22 cellular contexts compared by ENCODE assay signal in genomic region chr2:1681323-1682310, GRCh38.
A peak's percentile ranks its signal among the peaks of the same experiment; 100 is the strongest.
DNase-seq lines count a peak whose midpoint lies in the region; ATAC-seq and TF ChIP-seq lines count a peak whose summit lies in the region.
"Had no signal": no experiment of that assay in that cellular context is flagged by ENCODE, and none has a peak within 500 bp of the region (broad histone marks: within the 10 kb centered on the region; RNA-seq: fewer than 3 reads in every experiment).

No MANE protein-coding gene starts in this region.

- H3K4me3 ChIP-seq in right atrium auricular region (no peak overlapping the region), breast epithelium (no peak overlapping the region)
- H3K4me3 ChIP-seq: pancreas, right lobe of liver had no signal

- H3K36me3 Mint-ChIP-seq in osteocyte (ENCODE audit: unreplicated experiment), result peaks cover 25% of the 10 kb centered on the region
- H3K36me3 Mint-ChIP-seq: naive thymus-derived CD4-positive, alpha-beta T cell had no signal

- no peak for TF ChIP-seq CTCF in right atrium auricular region (IDR thresholded peaks at IDR 0.05)
- no peak for TF ChIP-seq CTCF in osteocyte (IDR thresholded peaks at IDR 0.05)
- no peak for TF ChIP-seq CTCF in breast epithelium (IDR thresholded peaks at IDR 0.05)

- H3K4me1 ChIP-seq in right atrium auricular region (peaks cover 0 to 4% of the 10 kb centered on the region in 2 donors), breast epithelium (no peaks in the 10 kb centered on the region)
- H3K4me1 ChIP-seq: pancreas, right lobe of liver had no signal

- no peaks in the 10 kb centered on the region for H3K4me1 Mint-ChIP-seq in stimulated activated naive CD8-positive, alpha-beta T cell treated with anti-CD3 and anti-CD28 coated beads, Interleukin-15, amount 100 ng/mL, for 72 hours
- peaks cover 17% of the 10 kb centered on the region for H3K4me1 Mint-ChIP-seq in osteocyte (ENCODE audit: unreplicated experiment)
- H3K4me1 Mint-ChIP-seq: B cell; naive thymus-derived CD4-positive, alpha-beta T cell had no signal

- ATAC-seq in stimulated activated naive CD8-positive, alpha-beta T cell treated with anti-CD3 and anti-CD28 coated beads, Interleukin-15, amount 100 ng/mL, for 72 hours, result peak; percentile 18
- no peak for ATAC-seq in stimulated activated naive CD8-positive, alpha-beta T cell treated with anti-CD3 and anti-CD28 coated beads, Interleukin-15, Interleukin-2, amounts not matched to agents 100 U/mL and 50 U/mL, for 24 hours
- ATAC-seq in HG03442 (IDR thresholded peaks at IDR 0.05; ENCODE audit: unreplicated experiment) (no peak), left colon (no peak), GM21390 (IDR thresholded peaks at IDR 0.05; ENCODE audit: unreplicated experiment) (no peak)
- ATAC-seq: activated T-cell treated with anti-CD3 and anti-CD28 coated beads, Interleukin-2, amount 50 U/mL, for 72 hours; naive thymus-derived CD4-positive, alpha-beta T cell; pancreas; SK-N-SH treated with all-trans-retinoic acid at 6 μM for 48 hours had no signal

- intact Hi-C loops in breast epithelium (cut with DNase I; ENCODE audit: low total_unique reads), result no loop called here
- intact Hi-C loops in left colon (cut with DNase I, micrococcal nuclease), result no loop called here

- DNase-seq in stimulated activated naive CD8-positive, alpha-beta T cell treated with anti-CD3 and anti-CD28 coated beads, Interleukin-15, amount 100 ng/mL, for 72 hours, result no peak
- no peak for DNase-seq in stimulated activated naive CD8-positive, alpha-beta T cell treated with anti-CD3 and anti-CD28 coated beads, Interleukin-15, Interleukin-2, amounts not matched to agents 100 U/mL and 50 U/mL, for 24 hours
- DNase-seq in right atrium auricular region (ENCODE audit: low spot score), result peak; percentile 53
- DNase-seq in osteocyte (ENCODE audit: extremely low spot score, unreplicated experiment), result peak; percentile 79
- no peak for DNase-seq in breast epithelium (ENCODE audit: low spot score in 2 of 2)
- DNase-seq in left colon, result no peak
- DNase-seq: activated naive CD4-positive, alpha-beta T cell treated with Interleukin-2 at 50 U/mL for 16 hours; activated T-cell treated with anti-CD3 and anti-CD28 coated beads, Interleukin-2, amount 50 U/mL, for 72 hours; amygdala; COR-L47; GDM1; naive thymus-derived CD4-positive, alpha-beta T cell; NCI-H1436 treated with DMSO at 0.1 percent for 48 hours; NCI-H526 treated with DMSO at 0.1 percent for 48 hours; pancreas; right lobe of liver; T-helper 2 cell had no signal

- H3K9me3 Mint-ChIP-seq in stimulated activated naive CD8-positive, alpha-beta T cell treated with anti-CD3 and anti-CD28 coated beads, Interleukin-15, amount 100 ng/mL, for 72 hours, result no peaks in the 10 kb centered on the region
- no peaks in the 10 kb centered on the region for H3K9me3 Mint-ChIP-seq in osteocyte (ENCODE audit: unreplicated experiment)
- H3K9me3 Mint-ChIP-seq: activated T-cell treated with anti-CD3 and anti-CD28 coated beads, Interleukin-2, amount 50 U/mL, for 72 hours; naive thymus-derived CD4-positive, alpha-beta T cell had no signal

- H3K27me3 Mint-ChIP-seq in stimulated activated naive CD8-positive, alpha-beta T cell treated with anti-CD3 and anti-CD28 coated beads, Interleukin-15, amount 100 ng/mL, for 72 hours, result no peaks in the 10 kb centered on the region
- H3K27me3 Mint-ChIP-seq in osteocyte (ENCODE audit: unreplicated experiment), result no peaks in the 10 kb centered on the region
- H3K27me3 Mint-ChIP-seq: B cell had no signal

- no peak overlapping the region for H3K27ac ChIP-seq in right atrium auricular region
- no peak overlapping the region for H3K27ac ChIP-seq in breast epithelium
- H3K27ac ChIP-seq: KMS-11, pancreas, right lobe of liver had no signal

- no peak for TF ChIP-seq POLR2A in breast epithelium (IDR thresholded peaks at IDR 0.05)

- H3K9me3 ChIP-seq in right atrium auricular region (no peaks in the 10 kb centered on the region), breast epithelium (no peaks in the 10 kb centered on the region)
- H3K9me3 ChIP-seq: pancreas, right lobe of liver had no signal

- H3K27me3 ChIP-seq in right atrium auricular region (no peaks in the 10 kb centered on the region), breast epithelium (no peaks in the 10 kb centered on the region)
- H3K27me3 ChIP-seq: pancreas, right lobe of liver had no signal

- H3K4me3 Mint-ChIP-seq in stimulated activated naive CD8-positive, alpha-beta T cell treated with anti-CD3 and anti-CD28 coated beads, Interleukin-15, amount 100 ng/mL, for 72 hours, result no peak overlapping the region
- no peak overlapping the region for H3K4me3 Mint-ChIP-seq in osteocyte (ENCODE audit: unreplicated experiment)
- H3K4me3 Mint-ChIP-seq: activated T-cell treated with anti-CD3 and anti-CD28 coated beads, Interleukin-2, amount 50 U/mL, for 72 hours; B cell; naive thymus-derived CD4-positive, alpha-beta T cell had no signal

- H3K27ac Mint-ChIP-seq in stimulated activated naive CD8-positive, alpha-beta T cell treated with anti-CD3 and anti-CD28 coated beads, Interleukin-15, amount 100 ng/mL, for 72 hours, result no peak overlapping the region
- H3K27ac Mint-ChIP-seq in osteocyte (ENCODE audit: unreplicated experiment), result peak overlapping the region; percentile 32
- H3K27ac Mint-ChIP-seq: activated T-cell treated with anti-CD3 and anti-CD28 coated beads, Interleukin-2, amount 50 U/mL, for 72 hours; B cell; naive thymus-derived CD4-positive, alpha-beta T cell had no signal

- peaks cover 59% of the 10 kb centered on the region for H3K36me3 ChIP-seq in right atrium auricular region
- H3K36me3 ChIP-seq in breast epithelium, result no peaks in the 10 kb centered on the region
- H3K36me3 ChIP-seq: pancreas, right lobe of liver had no signal

Comparison
In these comparisons a context has a peak if more than half of its experiments do, and no peak if none do; other contexts are left out.
1. DNase-seq: peak in right atrium auricular region (single experiment) and osteocyte (single experiment); none in stimulated activated naive CD8-positive, alpha-beta T cell treated with anti-CD3 and anti-CD28 coated beads, Interleukin-15, amount 100 ng/mL, for 72 hours (0 of 2), stimulated activated naive CD8-positive, alpha-beta T cell treated with anti-CD3 and anti-CD28 coated beads, Interleukin-15, Interleukin-2, amounts not matched to agents 100 U/mL and 50 U/mL, for 24 hours (single experiment), breast epithelium (0 of 2) and left colon (0 of 2).